ENCODE assay signal across 1 cellular context in genomic region chr6:111842891-111843290, GRCh38.
TF ChIP-seq lines count a peak whose summit lies in the region.

No MANE protein-coding gene starts in this region.

TF ChIP-seq in K562, 482 proteins besides CTCF, POLR2A, EP300 and RAD21 (continued from another document):
- TF ChIP-seq ZNF592 (IDR thresholded peaks at IDR 0.05) (0 out of 2 replicates have a peak, but pooled peaks have one; percentile 39), ETV5 (CRISPR knock-in tag; IDR thresholded peaks at IDR 0.05; ENCODE audit: low read depth) (no peak), C11orf30 (IDR thresholded peaks at IDR 0.05; ENCODE audit: low read depth) (peak; percentile 78), HDAC1 (IDR thresholded peaks at IDR 0.05) (no peak), NUFIP1 (IDR thresholded peaks at IDR 0.05; ENCODE audit: partially characterized antibody) (no peak), ZNF766 (CRISPR knock-in tag; conservative IDR thresholded peaks at IDR 0.05) (peak; percentile 11; the same call in 1 of the 2 replicates), BCL6 (CRISPR knock-in tag; IDR thresholded peaks at IDR 0.05) (no peak), PRDM10 (IDR thresholded peaks at IDR 0.05; ENCODE audit: partially characterized antibody) (no peak), HCFC1 (IDR thresholded peaks at IDR 0.05; ENCODE audit: low read depth, low read length) (no peak), HEY1 (CRISPR knock-in tag; IDR thresholded peaks at IDR 0.05; ENCODE audit: borderline replicate concordance) (no peak), LCOR (CRISPR knock-in tag; IDR thresholded peaks at IDR 0.05) (no peak), ZNF316 (IDR thresholded peaks at IDR 0.05) (peak; percentile 59), HNRNPL (IDR thresholded peaks at IDR 0.05; ENCODE audit: low read depth, low read length) (no peak), TOE1 (IDR thresholded peaks at IDR 0.05; ENCODE audit: borderline replicate concordance) (no peak), TOE1 (CRISPR knock-in tag; IDR thresholded peaks at IDR 0.05; ENCODE audit: borderline replicate concordance, low read depth) (no peak), YY1 (IDR thresholded peaks at IDR 0.05; ENCODE audit: borderline replicate concordance in 1 of 3, control insufficient read depth in 1 of 3, extremely low read depth in 1 of 3, insufficient read depth in 3 of 3, insufficient read length in 1 of 3, insufficient replicate concordance in 2 of 3, low read depth in 1 of 3, low read length in 2 of 3) (peak in 1 of 3 experiments; percentile 72), ADNP (tag; IDR thresholded peaks at IDR 0.05) (no peak), MAFF (IDR thresholded peaks at IDR 0.05; ENCODE audit: low read length) (peak; percentile 72), LEF1 (IDR thresholded peaks at IDR 0.05) (0 out of 2 replicates have a peak, but pooled peaks have one; percentile 41), TEAD2 (tag; IDR thresholded peaks at IDR 0.05) (no peak), JUND (IDR thresholded peaks at IDR 0.05; ENCODE audit: borderline replicate concordance, low read depth, low read length) (0 out of 2 replicates have a peak, but pooled peaks have one; percentile 7), JUND (tag; IDR thresholded peaks at IDR 0.05; ENCODE audit: borderline replicate concordance, low read depth, low read length) (no peak; the same call in 2 of the 3 replicates), TFAM (CRISPR knock-in tag; conservative IDR thresholded peaks at IDR 0.05) (no peak), MAFG (tag; conservative IDR thresholded peaks at IDR 0.05) (peak; percentile 68), KDM2B (CRISPR knock-in tag; IDR thresholded peaks at IDR 0.05) (no peak), NFE2 (IDR thresholded peaks at IDR 0.05; ENCODE audit: low read depth) (peak; percentile 89), MAFK (IDR thresholded peaks at IDR 0.05; ENCODE audit: low read length) (peak; percentile 76), NCOA6 (IDR thresholded peaks at IDR 0.05) (no peak), SNIP1 (IDR thresholded peaks at IDR 0.05; ENCODE audit: low read depth) (no peak), ZFX (CRISPR knock-in tag; IDR thresholded peaks at IDR 0.05) (peak; percentile 10; the same call in 1 of the 2 replicates), CBX5 (IDR thresholded peaks at IDR 0.05; ENCODE audit: borderline replicate concordance, low read depth) (no peak), ZNF444 (CRISPR knock-in tag; IDR thresholded peaks at IDR 0.05) (no peak), ZFP1 (CRISPR knock-in tag; IDR thresholded peaks at IDR 0.05) (no peak), USF1 (CRISPR knock-in tag; IDR thresholded peaks at IDR 0.05) (no peak)
- TF ChIP-seq, protein P1, sequence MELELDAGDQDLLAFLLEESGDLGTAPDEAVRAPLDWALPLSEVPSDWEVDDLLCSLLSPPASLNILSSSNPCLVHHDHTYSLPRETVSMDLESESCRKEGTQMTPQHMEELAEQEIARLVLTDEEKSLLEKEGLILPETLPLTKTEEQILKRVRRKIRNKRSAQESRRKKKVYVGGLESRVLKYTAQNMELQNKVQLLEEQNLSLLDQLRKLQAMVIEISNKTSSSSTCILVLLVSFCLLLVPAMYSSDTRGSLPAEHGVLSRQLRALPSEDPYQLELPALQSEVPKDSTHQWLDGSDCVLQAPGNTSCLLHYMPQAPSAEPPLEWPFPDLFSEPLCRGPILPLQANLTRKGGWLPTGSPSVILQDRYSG (tag; conservative IDR thresholded peaks at IDR 0.05; ENCODE audit: low read depth): peak; percentile 45; the same call in 1 of the 2 replicates
- TF ChIP-seq, protein P2, sequence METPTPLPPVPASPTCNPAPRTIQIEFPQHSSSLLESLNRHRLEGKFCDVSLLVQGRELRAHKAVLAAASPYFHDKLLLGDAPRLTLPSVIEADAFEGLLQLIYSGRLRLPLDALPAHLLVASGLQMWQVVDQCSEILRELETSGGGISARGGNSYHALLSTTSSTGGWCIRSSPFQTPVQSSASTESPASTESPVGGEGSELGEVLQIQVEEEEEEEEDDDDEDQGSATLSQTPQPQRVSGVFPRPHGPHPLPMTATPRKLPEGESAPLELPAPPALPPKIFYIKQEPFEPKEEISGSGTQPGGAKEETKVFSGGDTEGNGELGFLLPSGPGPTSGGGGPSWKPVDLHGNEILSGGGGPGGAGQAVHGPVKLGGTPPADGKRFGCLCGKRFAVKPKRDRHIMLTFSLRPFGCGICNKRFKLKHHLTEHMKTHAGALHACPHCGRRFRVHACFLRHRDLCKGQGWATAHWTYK (CRISPR knock-in tag; IDR thresholded peaks at IDR 0.05): 0 out of 2 replicates have a peak, but pooled peaks have one; percentile 53
- TF ChIP-seq, protein P3, sequence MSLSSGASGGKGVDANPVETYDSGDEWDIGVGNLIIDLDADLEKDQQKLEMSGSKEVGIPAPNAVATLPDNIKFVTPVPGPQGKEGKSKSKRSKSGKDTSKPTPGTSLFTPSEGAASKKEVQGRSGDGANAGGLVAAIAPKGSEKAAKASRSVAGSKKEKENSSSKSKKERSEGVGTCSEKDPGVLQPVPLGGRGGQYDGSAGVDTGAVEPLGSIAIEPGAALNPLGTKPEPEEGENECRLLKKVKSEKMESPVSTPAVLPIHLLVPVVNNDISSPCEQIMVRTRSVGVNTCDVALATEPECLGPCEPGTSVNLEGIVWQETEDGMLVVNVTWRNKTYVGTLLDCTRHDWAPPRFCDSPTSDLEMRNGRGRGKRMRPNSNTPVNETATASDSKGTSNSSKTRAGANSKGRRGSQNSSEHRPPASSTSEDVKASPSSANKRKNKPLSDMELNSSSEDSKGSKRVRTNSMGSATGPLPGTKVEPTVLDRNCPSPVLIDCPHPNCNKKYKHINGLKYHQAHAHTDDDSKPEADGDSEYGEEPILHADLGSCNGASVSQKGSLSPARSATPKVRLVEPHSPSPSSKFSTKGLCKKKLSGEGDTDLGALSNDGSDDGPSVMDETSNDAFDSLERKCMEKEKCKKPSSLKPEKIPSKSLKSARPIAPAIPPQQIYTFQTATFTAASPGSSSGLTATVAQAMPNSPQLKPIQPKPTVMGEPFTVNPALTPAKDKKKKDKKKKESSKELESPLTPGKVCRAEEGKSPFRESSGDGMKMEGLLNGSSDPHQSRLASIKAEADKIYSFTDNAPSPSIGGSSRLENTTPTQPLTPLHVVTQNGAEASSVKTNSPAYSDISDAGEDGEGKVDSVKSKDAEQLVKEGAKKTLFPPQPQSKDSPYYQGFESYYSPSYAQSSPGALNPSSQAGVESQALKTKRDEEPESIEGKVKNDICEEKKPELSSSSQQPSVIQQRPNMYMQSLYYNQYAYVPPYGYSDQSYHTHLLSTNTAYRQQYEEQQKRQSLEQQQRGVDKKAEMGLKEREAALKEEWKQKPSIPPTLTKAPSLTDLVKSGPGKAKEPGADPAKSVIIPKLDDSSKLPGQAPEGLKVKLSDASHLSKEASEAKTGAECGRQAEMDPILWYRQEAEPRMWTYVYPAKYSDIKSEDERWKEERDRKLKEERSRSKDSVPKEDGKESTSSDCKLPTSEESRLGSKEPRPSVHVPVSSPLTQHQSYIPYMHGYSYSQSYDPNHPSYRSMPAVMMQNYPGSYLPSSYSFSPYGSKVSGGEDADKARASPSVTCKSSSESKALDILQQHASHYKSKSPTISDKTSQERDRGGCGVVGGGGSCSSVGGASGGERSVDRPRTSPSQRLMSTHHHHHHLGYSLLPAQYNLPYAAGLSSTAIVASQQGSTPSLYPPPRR (CRISPR knock-in tag; IDR thresholded peaks at IDR 0.05; ENCODE audit: borderline replicate concordance): no peak
- TF ChIP-seq, protein P4, sequence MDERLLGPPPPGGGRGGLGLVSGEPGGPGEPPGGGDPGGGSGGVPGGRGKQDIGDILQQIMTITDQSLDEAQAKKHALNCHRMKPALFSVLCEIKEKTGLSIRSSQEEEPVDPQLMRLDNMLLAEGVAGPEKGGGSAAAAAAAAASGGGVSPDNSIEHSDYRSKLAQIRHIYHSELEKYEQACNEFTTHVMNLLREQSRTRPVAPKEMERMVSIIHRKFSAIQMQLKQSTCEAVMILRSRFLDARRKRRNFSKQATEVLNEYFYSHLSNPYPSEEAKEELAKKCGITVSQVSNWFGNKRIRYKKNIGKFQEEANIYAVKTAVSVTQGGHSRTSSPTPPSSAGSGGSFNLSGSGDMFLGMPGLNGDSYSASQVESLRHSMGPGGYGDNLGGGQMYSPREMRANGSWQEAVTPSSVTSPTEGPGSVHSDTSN (CRISPR knock-in tag; IDR thresholded peaks at IDR 0.05; ENCODE audit: low read depth): no peak
- TF ChIP-seq, protein P4 (tag; conservative IDR thresholded peaks at IDR 0.05; ENCODE audit: low read depth): peak; percentile 50
- TF ChIP-seq, protein P5, sequence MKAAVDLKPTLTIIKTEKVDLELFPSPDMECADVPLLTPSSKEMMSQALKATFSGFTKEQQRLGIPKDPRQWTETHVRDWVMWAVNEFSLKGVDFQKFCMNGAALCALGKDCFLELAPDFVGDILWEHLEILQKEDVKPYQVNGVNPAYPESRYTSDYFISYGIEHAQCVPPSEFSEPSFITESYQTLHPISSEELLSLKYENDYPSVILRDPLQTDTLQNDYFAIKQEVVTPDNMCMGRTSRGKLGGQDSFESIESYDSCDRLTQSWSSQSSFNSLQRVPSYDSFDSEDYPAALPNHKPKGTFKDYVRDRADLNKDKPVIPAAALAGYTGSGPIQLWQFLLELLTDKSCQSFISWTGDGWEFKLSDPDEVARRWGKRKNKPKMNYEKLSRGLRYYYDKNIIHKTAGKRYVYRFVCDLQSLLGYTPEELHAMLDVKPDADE (conservative IDR thresholded peaks at IDR 0.05; ENCODE audit: control insufficient read depth, low read depth, low read length): no peak
- TF ChIP-seq, protein P6, sequence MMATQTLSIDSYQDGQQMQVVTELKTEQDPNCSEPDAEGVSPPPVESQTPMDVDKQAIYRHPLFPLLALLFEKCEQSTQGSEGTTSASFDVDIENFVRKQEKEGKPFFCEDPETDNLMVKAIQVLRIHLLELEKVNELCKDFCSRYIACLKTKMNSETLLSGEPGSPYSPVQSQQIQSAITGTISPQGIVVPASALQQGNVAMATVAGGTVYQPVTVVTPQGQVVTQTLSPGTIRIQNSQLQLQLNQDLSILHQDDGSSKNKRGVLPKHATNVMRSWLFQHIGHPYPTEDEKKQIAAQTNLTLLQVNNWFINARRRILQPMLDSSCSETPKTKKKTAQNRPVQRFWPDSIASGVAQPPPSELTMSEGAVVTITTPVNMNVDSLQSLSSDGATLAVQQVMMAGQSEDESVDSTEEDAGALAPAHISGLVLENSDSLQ (IDR thresholded peaks at IDR 0.05): peak; percentile 64
